15 cellular contexts compared by ENCODE assay signal in genomic region chr15:88428805-88429605, GRCh38. TPM values are rescaled to one million over a fixed set of nuclear protein-coding genes. Genes with fewer than 3 reads are reported as not detected.
DNase-seq lines count a peak whose midpoint lies in the region; ATAC-seq and TF ChIP-seq lines count a peak whose summit lies in the region.
"Had no signal": no experiment of that assay in that cellular context is flagged by ENCODE, and none has a peak within 500 bp of the region (broad histone marks: within the 10 kb centered on the region; RNA-seq: fewer than 3 reads in every experiment).

No MANE protein-coding gene starts in this region.

- no peaks in the 10 kb centered on the region for H3K36me3 Mint-ChIP-seq in type B pancreatic cell
- H3K36me3 Mint-ChIP-seq: CD14-positive monocyte; CD8-positive, alpha-beta T cell had no signal

- ATAC-seq in SK-N-SH treated with all-trans-retinoic acid at 6 μM for 48 hours (no peak), body of pancreas (no peak), GM18858 (IDR thresholded peaks at IDR 0.05; ENCODE audit: unreplicated experiment) (no peak)
- ATAC-seq: A549; CD8-positive, alpha-beta T cell had no signal

- intact Hi-C loops in esophagus muscularis mucosa (cut with DNase I) (no loop called here), body of pancreas (cut with DNase I) (no loop called here)

- H3K4me3 ChIP-seq in esophagus muscularis mucosa (no peak overlapping the region), body of pancreas (no peak overlapping the region)
- H3K4me3 ChIP-seq: A549 had no signal

- H3K36me3 ChIP-seq in esophagus muscularis mucosa (no peaks in the 10 kb centered on the region), body of pancreas (replicated peaks in 1 of 2; ENCODE audit: insufficient read depth in 1 of 2, low read depth in 2 of 2) (no peaks in the 10 kb centered on the region)

- peak; percentile 90 for DNase-seq in esophagus muscularis mucosa (ENCODE audit: extremely low spot score)
- DNase-seq in type B pancreatic cell (ENCODE audit: extremely low spot score, unreplicated experiment): peak; percentile 53
- DNase-seq in body of pancreas: no peak
- DNase-seq in NCI-H1694 treated with DMSO at 0.1 percent for 48 hours (lab: John Stamatoyannopoulos, UW): no peak
- DNase-seq: CD8-positive, alpha-beta T cell; COR-L47; DMS153; DMS79 treated with DMSO at 0.1 percent for 48 hours; EL; GOT3; H9 had no signal

- no peak overlapping the region for H3K27ac Mint-ChIP-seq in type B pancreatic cell
- H3K27ac Mint-ChIP-seq: CD14-positive monocyte; CD8-positive, alpha-beta T cell had no signal

- H3K4me1 ChIP-seq in esophagus muscularis mucosa: no peaks in the 10 kb centered on the region
- H3K4me1 ChIP-seq in body of pancreas: no peaks in the 10 kb centered on the region
- H3K4me1 ChIP-seq: A549 had no signal

- H3K27me3 ChIP-seq in esophagus muscularis mucosa: peaks cover 0 to 42% (median 0%) of the 10 kb centered on the region in 4 donors
- H3K27me3 ChIP-seq in body of pancreas: peaks cover 0 to 3% of the 10 kb centered on the region in 2 donors

- no peaks in the 10 kb centered on the region for H3K4me1 Mint-ChIP-seq in type B pancreatic cell (ENCODE audit: unreplicated experiment)
- H3K4me1 Mint-ChIP-seq: CD14-positive monocyte had no signal

- H3K27me3 Mint-ChIP-seq in type B pancreatic cell: peaks cover 67% of the 10 kb centered on the region

- H3K9me3 Mint-ChIP-seq in type B pancreatic cell: no peaks in the 10 kb centered on the region
- H3K9me3 Mint-ChIP-seq: CD8-positive, alpha-beta T cell; H9 had no signal

- TF ChIP-seq CTCF in esophagus muscularis mucosa (IDR thresholded peaks at IDR 0.05) (no peak), type B pancreatic cell (conservative IDR thresholded peaks at IDR 0.05) (no peak), body of pancreas (IDR thresholded peaks at IDR 0.05) (no peak)

- no peak overlapping the region for H3K4me3 Mint-ChIP-seq in type B pancreatic cell
- H3K4me3 Mint-ChIP-seq: CD8-positive, alpha-beta T cell; H9 had no signal

- H3K9me3 ChIP-seq in esophagus muscularis mucosa (no peaks in the 10 kb centered on the region), body of pancreas (no peaks in the 10 kb centered on the region)
- H3K9me3 ChIP-seq: A549 had no signal

- TF ChIP-seq POLR2A in esophagus muscularis mucosa (IDR thresholded peaks at IDR 0.05; ENCODE audit: low read depth): no peak
- TF ChIP-seq POLR2A in body of pancreas (IDR thresholded peaks at IDR 0.05): no peak

- H3K27ac ChIP-seq in esophagus muscularis mucosa (replicated peaks in 1 of 4): no peak overlapping the region
- no peak overlapping the region for H3K27ac ChIP-seq in body of pancreas

- WGBS in esophagus muscularis mucosa: 82% methylated on average over 9 of the region's 12 CpGs
- WGBS in body of pancreas, 2 donors: 56 to 62% methylated on average over 10 to 12 of the region's 12 CpGs

- no peak for TF ChIP-seq EP300 in esophagus muscularis mucosa (IDR thresholded peaks at IDR 0.05)

TF ChIP-seq in SK-N-SH treated with all-trans-retinoic acid at 6 μM for 48 hours, 23 proteins besides CTCF, POLR2A, EP300 and RAD21:
- TF ChIP-seq ISL1 (CRISPR knock-in tag; IDR thresholded peaks at IDR 0.05) (peak; percentile 47), TCF4 (CRISPR knock-in tag; IDR thresholded peaks at IDR 0.05; ENCODE audit: borderline replicate concordance) (peak; percentile 73; the same call in 1 of the 2 replicates), TOX (CRISPR knock-in tag; IDR thresholded peaks at IDR 0.05; ENCODE audit: borderline replicate concordance) (no peak), TSHZ2 (CRISPR knock-in tag; IDR thresholded peaks at IDR 0.05) (peak; percentile 82)
TF ChIP-seq in SK-N-SH treated with all-trans-retinoic acid at 6 μM for 48 hours: peak in this region for 3.

RNA-seq across cellular contexts. Expression of gene MRPL46, which starts 38.2 kb away (rescaled TPM):
- total RNA-seq in esophagus muscularis mucosa: 10 to 100 TPM; 14.5 to 27.8 (median 25.1) TPM
- 24.8 and 26.0 TPM in 2 replicates for total RNA-seq in type B pancreatic cell (ENCODE audit: low replicate concordance)
- total RNA-seq in body of pancreas: 10 to 100 TPM in 1 of 2 donors, 1 to 10 TPM in 1; 9.6 to 16.2 TPM

RNA-seq across cellular contexts. Expression of gene MRPS11, which starts 38.5 kb away (rescaled TPM):
- total RNA-seq in esophagus muscularis mucosa (10 to 100 TPM; 25.7 to 44.9 (median 34.2) TPM), type B pancreatic cell (ENCODE audit: low replicate concordance) (44.0 and 45.2 TPM in 2 replicates), body of pancreas (10 to 100 TPM; 16.2 to 35.5 TPM)

Comparison
In these comparisons a context has a peak if more than half of its experiments do, and no peak if none do; other contexts are left out.
1. DNase-seq: peak in esophagus muscularis mucosa (single experiment) and type B pancreatic cell (single experiment); none in body of pancreas (0 of 4) and NCI-H1694 treated with DMSO at 0.1 percent for 48 hours (single experiment).